8 cellular contexts compared by ENCODE assay signal in the genomic region with DNA sequence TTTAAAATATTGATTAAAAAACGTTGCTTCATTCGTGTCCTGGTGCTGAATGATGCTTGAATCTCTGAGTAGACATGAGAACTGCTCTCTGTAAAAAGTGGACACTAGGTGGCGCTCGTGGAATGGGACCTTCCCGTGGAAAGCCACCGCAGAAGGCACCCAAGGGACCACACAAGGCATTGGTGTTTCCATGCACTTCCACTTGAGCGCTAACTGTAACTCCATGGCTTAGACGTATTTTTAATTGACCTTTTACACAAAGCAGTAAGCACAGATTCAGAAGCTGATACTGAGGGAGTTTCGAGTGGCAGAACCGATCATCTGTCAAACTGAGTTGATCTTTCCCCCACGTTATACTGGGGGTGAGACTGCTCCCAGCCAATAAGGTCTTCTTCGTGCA.
DNase-seq lines count a peak whose midpoint lies in the region; ATAC-seq and TF ChIP-seq lines count a peak whose summit lies in the region.

No MANE protein-coding gene starts in this region.

- TF ChIP-seq RAD21 in Ishikawa (IDR thresholded peaks at IDR 0.05; ENCODE audit: low read depth): peak; percentile 86
- peak; percentile 45 for TF ChIP-seq RAD21 in neural cell (conservative IDR thresholded peaks at IDR 0.05)

- ATAC-seq in GM19468 (IDR thresholded peaks at IDR 0.05; ENCODE audit: extremely low read depth, unreplicated experiment) (peak; percentile 79), PC-3 (peak; percentile 88)

- WGBS in esophagus muscularis mucosa: 36% methylated on average over 12 of the region's 12 CpGs
- 34% methylated on average over 12 of the region's 12 CpGs for WGBS in suprapubic skin

- TF ChIP-seq EP300 in Ishikawa (IDR thresholded peaks at IDR 0.05; ENCODE audit: borderline replicate concordance) (no peak), esophagus muscularis mucosa (IDR thresholded peaks at IDR 0.05) (no peak), neural cell (conservative IDR thresholded peaks at IDR 0.05; ENCODE audit: poor library complexity, severe bottlenecking) (no peak), suprapubic skin (IDR thresholded peaks at IDR 0.05) (no peak)

- no peaks in the 10 kb centered on the region for H3K9me2 ChIP-seq in PC-3 (replicated peaks; ENCODE audit: low read length)
- no peaks in the 10 kb centered on the region for H3K9me2 ChIP-seq in neural cell (ENCODE audit: insufficient read depth, low read length)

- peaks cover 13% of the 10 kb centered on the region for H3K4me1 ChIP-seq in PC-3 (ENCODE audit: insufficient read depth, low read length)
- peaks cover 0 to 13% (median 10%) of the 10 kb centered on the region in 4 donors for H3K4me1 ChIP-seq in esophagus muscularis mucosa
- H3K4me1 ChIP-seq in suprapubic skin: no peaks in the 10 kb centered on the region

- H3K79me2 ChIP-seq in PC-3 (ENCODE audit: low read length) (no peaks in the 10 kb centered on the region), neural cell (replicated peaks; ENCODE audit: insufficient read depth, low read length) (no peaks in the 10 kb centered on the region)

- CTCF ChIA-PET in PC-3 (lab: Charles Lee): no interaction called here

- H3K9ac ChIP-seq in PC-3 (ENCODE audit: low read length) (no peak overlapping the region), neural cell (ENCODE audit: low read length) (no peak overlapping the region)

- H3K4me3 ChIP-seq in PC-3 (ENCODE audit: low read length): no peak overlapping the region
- no peak overlapping the region for H3K4me3 ChIP-seq in esophagus muscularis mucosa
- no peak overlapping the region for H3K4me3 ChIP-seq in neural cell (ENCODE audit: low read length)
- H3K4me3 ChIP-seq in suprapubic skin: no peak overlapping the region

- BruUV-seq in PC-3 (replicated peaks; lab: Mats Ljungman, UMichigan): no TSS peak

- H3F3A ChIP-seq in PC-3 (ENCODE audit: low read length, unreplicated experiment): no peaks in the 10 kb centered on the region
- no peaks in the 10 kb centered on the region for H3F3A ChIP-seq in neural cell (ENCODE audit: insufficient read depth, low read length, poor library complexity, severe bottlenecking)

- H3K9me3 ChIP-seq in PC-3 (ENCODE audit: low read length): no peaks in the 10 kb centered on the region
- H3K9me3 ChIP-seq in esophagus muscularis mucosa: no peaks in the 10 kb centered on the region
- H3K9me3 ChIP-seq in neural cell (ENCODE audit: low read length): no peaks in the 10 kb centered on the region
- no peaks in the 10 kb centered on the region for H3K9me3 ChIP-seq in suprapubic skin

- H3K36me3 ChIP-seq in PC-3 (ENCODE audit: low read depth, low read length) (0 out of 2 replicates have a peak, but pooled peaks cover 7% of the 10 kb centered on the region), esophagus muscularis mucosa (peaks cover 0 to 33% (median 10%) of the 10 kb centered on the region in 4 donors), neural cell (ENCODE audit: insufficient read depth, low read length) (no peaks in the 10 kb centered on the region), suprapubic skin (peaks cover 47% of the 10 kb centered on the region)

- H3K27me3 ChIP-seq in PC-3 (ENCODE audit: low read length): no peaks in the 10 kb centered on the region
- no peaks in the 10 kb centered on the region for H3K27me3 ChIP-seq in esophagus muscularis mucosa
- H3K27me3 ChIP-seq in neural cell (ENCODE audit: insufficient read depth, low read depth, low read length): no peaks in the 10 kb centered on the region
- H3K27me3 ChIP-seq in suprapubic skin: no peaks in the 10 kb centered on the region

- peak; percentile 38 for DNase-seq in CMK (ENCODE audit: low read depth)
- DNase-seq in PC-3: peak; percentile 95
- peak; percentile 62 for DNase-seq in activated T-cell treated with anti-CD3 and anti-CD28 coated beads for 48 hours (ENCODE audit: low read depth)
- DNase-seq in esophagus muscularis mucosa (ENCODE audit: extremely low spot score): peak; percentile 96
- peak; percentile 85 to 92 for DNase-seq in suprapubic skin (ENCODE audit: low spot score in 2 of 2)

- H3K4me2 ChIP-seq in PC-3 (ENCODE audit: low read length): no peak overlapping the region
- no peak overlapping the region for H3K4me2 ChIP-seq in neural cell (ENCODE audit: low read length)

- no peak overlapping the region for H3K27ac ChIP-seq in PC-3 (ENCODE audit: low read length)
- no peak overlapping the region for H3K27ac ChIP-seq in esophagus muscularis mucosa (replicated peaks in 1 of 4)
- no peak overlapping the region for H3K27ac ChIP-seq in neural cell (ENCODE audit: low read length)
- H3K27ac ChIP-seq in suprapubic skin: no peak overlapping the region

- intact Hi-C loops in PC-3 (cut with micrococcal nuclease) (loop anchor here (1.0 kb wide), 3 partner anchors 159 to 381 kb away; no protein-coding TSS in a partner anchor), esophagus muscularis mucosa (cut with DNase I) (loop anchor here (1.0 to 10.0 kb wide), 2 partner anchors 381 to 668 kb away; no protein-coding TSS in a partner anchor)

- H2AFZ ChIP-seq in PC-3 (ENCODE audit: low read length) (no peak overlapping the region), neural cell (ENCODE audit: low read depth, low read length) (no peak overlapping the region)

- POLR2A ChIA-PET in PC-3 (lab: Charles Lee; ENCODE audit: unreplicated experiment): no interaction called here

- no peak for TF ChIP-seq POLR2A in esophagus muscularis mucosa (IDR thresholded peaks at IDR 0.05; ENCODE audit: low read depth)
- no peak for TF ChIP-seq POLR2A in suprapubic skin (IDR thresholded peaks at IDR 0.05)

- TF ChIP-seq CTCF in PC-3 (conservative IDR thresholded peaks at IDR 0.05; ENCODE audit: low read depth, low read length): peak; percentile 96
- peak; percentile 80 to 88 (median 86) for TF ChIP-seq CTCF in esophagus muscularis mucosa (IDR thresholded peaks at IDR 0.05)
- peak; percentile 59 for TF ChIP-seq CTCF in neural cell (IDR thresholded peaks at IDR 0.05; ENCODE audit: poor library complexity, severe bottlenecking)
- TF ChIP-seq CTCF in suprapubic skin (IDR thresholded peaks at IDR 0.05): peak; percentile 81 to 82

- H4K20me1 ChIP-seq in PC-3 (ENCODE audit: low read length) (no peaks in the 10 kb centered on the region), neural cell (ENCODE audit: insufficient read depth) (no peaks in the 10 kb centered on the region)

TF ChIP-seq in Ishikawa, 13 proteins besides CTCF, POLR2A, EP300 and RAD21 (continues in another document):
- TF ChIP-seq NFIC (IDR thresholded peaks at IDR 0.05) (no peak), CEBPB (IDR thresholded peaks at IDR 0.05) (no peak), TEAD4 (IDR thresholded peaks at IDR 0.05) (no peak), TAF1 (IDR thresholded peaks at IDR 0.05; ENCODE audit: low read depth) (no peak), YY1 (IDR thresholded peaks at IDR 0.05; ENCODE audit: low read depth) (no peak), TCF12 (IDR thresholded peaks at IDR 0.05; ENCODE audit: low read depth) (no peak), USF1 (IDR thresholded peaks at IDR 0.05) (no peak)

TF ChIP-seq in neural cell, 6 proteins besides CTCF, POLR2A, EP300 and RAD21:
- TF ChIP-seq SMC3 (conservative IDR thresholded peaks at IDR 0.05; ENCODE audit: poor library complexity) (peak; percentile 37), MXI1 (conservative IDR thresholded peaks at IDR 0.05; ENCODE audit: poor library complexity, severe bottlenecking) (no peak)

Comparison
In these comparisons a context has a peak if more than half of its experiments do, and no peak if none do; other contexts are left out.
1. DNase-seq: peak in every context shown above with its lines; median percentile 96 in esophagus muscularis mucosa; 95 in PC-3; 88 in suprapubic skin; 62 in activated T-cell treated with anti-CD3 and anti-CD28 coated beads for 48 hours; 38 in CMK.